Comparison of ENCODE assay signal across 1 cellular context in genomic region chr2:263774-264492, GRCh38.
TF ChIP-seq lines count a peak whose summit lies in the region.

SH3YL1 (minus strand) TSS chr2:264032; CDS start chr2:263984, 48 bp downstream.

TF ChIP-seq in HepG2, 621 proteins besides CTCF, POLR2A, EP300 and RAD21 (continued from another document and continues in another):
- TF ChIP-seq AFF4 (CRISPR knock-in tag; IDR thresholded peaks at IDR 0.05) (no peak), ZNF224 (CRISPR knock-in tag; IDR thresholded peaks at IDR 0.05) (no peak), ZNF792 (CRISPR knock-in tag; IDR thresholded peaks at IDR 0.05) (no peak), ZNF781 (CRISPR knock-in tag; IDR thresholded peaks at IDR 0.05; ENCODE audit: borderline replicate concordance, not compliant biosample characterization) (no peak), ZNF558 (CRISPR knock-in tag; IDR thresholded peaks at IDR 0.05; ENCODE audit: borderline replicate concordance) (0 out of 2 replicates have a peak, but pooled peaks have one; percentile 19), ZFP36L2 (CRISPR knock-in tag; IDR thresholded peaks at IDR 0.05) (no peak), JUN (CRISPR knock-in tag; IDR thresholded peaks at IDR 0.05) (no peak), MNT (IDR thresholded peaks at IDR 0.05) (no peak), ZNF34 (CRISPR knock-in tag; IDR thresholded peaks at IDR 0.05; ENCODE audit: borderline replicate concordance) (no peak), RBFOX2 (IDR thresholded peaks at IDR 0.05; ENCODE audit: low read depth, low read length) (peak; percentile 50; the same call in 1 of the 2 replicates), KAT7 (CRISPR knock-in tag; IDR thresholded peaks at IDR 0.05; ENCODE audit: borderline replicate concordance) (no peak), GPBP1L1 (CRISPR knock-in tag; IDR thresholded peaks at IDR 0.05) (no peak), LRRFIP1 (CRISPR knock-in tag; conservative IDR thresholded peaks at IDR 0.05) (no peak), ZNF142 (CRISPR knock-in tag; IDR thresholded peaks at IDR 0.05) (no peak), SYNCRIP (IDR thresholded peaks at IDR 0.05; ENCODE audit: insufficient read depth, low read depth, low read length) (no peak), ZNF709 (CRISPR knock-in tag; IDR thresholded peaks at IDR 0.05) (peak; percentile 69), IRF1 (CRISPR knock-in tag; IDR thresholded peaks at IDR 0.05; ENCODE audit: low read depth) (no peak), ZNF367 (CRISPR knock-in tag; IDR thresholded peaks at IDR 0.05; ENCODE audit: borderline replicate concordance) (no peak), THAP7 (CRISPR knock-in tag; IDR thresholded peaks at IDR 0.05) (no peak), ZNF329 (CRISPR knock-in tag; IDR thresholded peaks at IDR 0.05; ENCODE audit: low read depth) (0 out of 2 replicates have a peak, but pooled peaks have one; percentile 30), FUBP1 (CRISPR knock-in tag; IDR thresholded peaks at IDR 0.05; ENCODE audit: borderline replicate concordance) (no peak), MAF1 (CRISPR knock-in tag; IDR thresholded peaks at IDR 0.05; ENCODE audit: borderline replicate concordance) (no peak), ZNF331 (CRISPR knock-in tag; IDR thresholded peaks at IDR 0.05) (no peak), ZNF317 (CRISPR knock-in tag; IDR thresholded peaks at IDR 0.05) (no peak), ZBTB34 (CRISPR knock-in tag; IDR thresholded peaks at IDR 0.05) (0 out of 2 replicates have a peak, but pooled peaks have one; percentile 11), ZNF674 (CRISPR knock-in tag; IDR thresholded peaks at IDR 0.05; ENCODE audit: low read depth) (0 out of 2 replicates have a peak, but pooled peaks have one; percentile 59), IKZF4 (CRISPR knock-in tag; IDR thresholded peaks at IDR 0.05; ENCODE audit: borderline replicate concordance, low read depth, not compliant biosample characterization) (peak; percentile 25), ZFP90 (CRISPR knock-in tag; IDR thresholded peaks at IDR 0.05; ENCODE audit: borderline replicate concordance) (no peak), ZBTB38 (CRISPR knock-in tag; IDR thresholded peaks at IDR 0.05) (peak; percentile 97), HES4 (CRISPR knock-in tag; IDR thresholded peaks at IDR 0.05; ENCODE audit: borderline replicate concordance) (peak; percentile 78; the same call in 1 of the 2 replicates), DRAP1 (CRISPR knock-in tag; IDR thresholded peaks at IDR 0.05) (no peak), DNMT1 (CRISPR knock-in tag; IDR thresholded peaks at IDR 0.05) (peak; percentile 6; the same call in 1 of the 2 replicates), ZNF235 (CRISPR knock-in tag; IDR thresholded peaks at IDR 0.05; ENCODE audit: borderline replicate concordance) (no peak; the same call in 1 of the 2 replicates), ZNF768 (CRISPR knock-in tag; IDR thresholded peaks at IDR 0.05) (0 out of 2 replicates have a peak, but pooled peaks have one; percentile 23), ZC3H4 (CRISPR knock-in tag; IDR thresholded peaks at IDR 0.05; ENCODE audit: borderline replicate concordance) (no peak)
